14 cellular contexts compared by ENCODE assay signal in genomic region chr14:54738009-54738408, GRCh38.
DNase-seq lines count a peak whose midpoint lies in the region; ATAC-seq lines count a peak whose summit lies in the region.
"Had no signal": no experiment of that assay in that cellular context is flagged by ENCODE, and none has a peak within 500 bp of the region (broad histone marks: within the 10 kb centered on the region; RNA-seq: fewer than 3 reads in every experiment).

No MANE protein-coding gene starts in this region.

- no peaks in the 10 kb centered on the region for H3K9me3 ChIP-seq in muscle layer of colon (ENCODE audit: low read length)
- H3K9me3 ChIP-seq in effector memory CD4-positive, alpha-beta T cell (ENCODE audit: control insufficient read depth, low read length) = no peaks in the 10 kb centered on the region
- H3K9me3 ChIP-seq: Caco-2 had no signal

- peaks cover 14% of the 10 kb centered on the region for H3K4me1 ChIP-seq in muscle layer of colon (ENCODE audit: insufficient read depth, low read length)
- no peaks in the 10 kb centered on the region for H3K4me1 ChIP-seq in effector memory CD4-positive, alpha-beta T cell (ENCODE audit: control insufficient read depth, insufficient read depth, low read length, poor library complexity, severe bottlenecking)
- H3K4me1 ChIP-seq: Caco-2 had no signal

- H3K9me3 Mint-ChIP-seq in activated naive CD8-positive, alpha-beta T cell treated with anti-CD3 and anti-CD28 coated beads, Interleukin-2, amount 50 U/mL, for 24 hours = no peaks in the 10 kb centered on the region

- H3K27ac Mint-ChIP-seq in activated naive CD8-positive, alpha-beta T cell treated with anti-CD3 and anti-CD28 coated beads, Interleukin-2, amount 50 U/mL, for 24 hours = peak overlapping the region; percentile 82
- H3K27ac Mint-ChIP-seq: progenitor cell of endocrine pancreas had no signal

- H3K4me1 Mint-ChIP-seq in activated naive CD8-positive, alpha-beta T cell treated with anti-CD3 and anti-CD28 coated beads, Interleukin-2, amount 50 U/mL, for 24 hours = peaks cover 83% of the 10 kb centered on the region

- peak overlapping the region; percentile 48 for H3K4me3 Mint-ChIP-seq in activated naive CD8-positive, alpha-beta T cell treated with anti-CD3 and anti-CD28 coated beads, Interleukin-2, amount 50 U/mL, for 24 hours

- no peak for ATAC-seq in activated naive CD8-positive, alpha-beta T cell treated with anti-CD3 and anti-CD28 coated beads, Interleukin-2, amount 50 U/mL, for 24 hours
- ATAC-seq: HCT116 had no signal

- H3K27me3 Mint-ChIP-seq in activated naive CD8-positive, alpha-beta T cell treated with anti-CD3 and anti-CD28 coated beads, Interleukin-2, amount 50 U/mL, for 24 hours = no peaks in the 10 kb centered on the region
- H3K27me3 Mint-ChIP-seq: progenitor cell of endocrine pancreas had no signal

- peaks cover 7% of the 10 kb centered on the region for H3K36me3 ChIP-seq in muscle layer of colon (ENCODE audit: insufficient read depth, low read length)
- no peaks in the 10 kb centered on the region for H3K36me3 ChIP-seq in effector memory CD4-positive, alpha-beta T cell (ENCODE audit: control insufficient read depth, insufficient read depth, low read length)

- peaks cover 14% of the 10 kb centered on the region for H3K36me3 Mint-ChIP-seq in activated naive CD8-positive, alpha-beta T cell treated with anti-CD3 and anti-CD28 coated beads, Interleukin-2, amount 50 U/mL, for 24 hours (ENCODE audit: low read depth)

- H3K27me3 ChIP-seq in muscle layer of colon (ENCODE audit: control insufficient read depth in 1 of 2, insufficient read depth in 2 of 2, low read length in 2 of 2) = no peaks in the 10 kb centered on the region
- H3K27me3 ChIP-seq in effector memory CD4-positive, alpha-beta T cell (replicated peaks; ENCODE audit: control insufficient read depth, insufficient read depth, low read length, poor library complexity, severe bottlenecking) = no peaks in the 10 kb centered on the region

- H3K4me3 ChIP-seq in muscle layer of colon (ENCODE audit: low read depth in 1 of 2, low read length in 2 of 2) = no peak overlapping the region
- no peak overlapping the region for H3K4me3 ChIP-seq in effector memory CD4-positive, alpha-beta T cell (ENCODE audit: insufficient read depth, low read depth, low read length, poor library complexity, severe bottlenecking)

- H3K27ac ChIP-seq in muscle layer of colon (ENCODE audit: low read depth, low read length) = peak overlapping the region; percentile 12
- no peak overlapping the region for H3K27ac ChIP-seq in effector memory CD4-positive, alpha-beta T cell (ENCODE audit: insufficient read depth, low read length, poor library complexity, severe bottlenecking)

- H3K9ac ChIP-seq in muscle layer of colon (ENCODE audit: low read length) = no peak overlapping the region

- DNase-seq in DMS153 (lab: John Stamatoyannopoulos, UW) = peak; percentile 80
- DNase-seq in HT1080 (ENCODE audit: low read depth) = peak; percentile 63
- DNase-seq in activated naive CD8-positive, alpha-beta T cell treated with anti-CD3 and anti-CD28 coated beads, Interleukin-2, amount 50 U/mL, for 24 hours = no peak
- no peak for DNase-seq in middle frontal gyrus (ENCODE audit: extremely low spot score, low spot score)
- DNase-seq in effector memory CD4-positive, alpha-beta T cell = no peak
- no peak for DNase-seq in mesenteric fat pad (ENCODE audit: low spot score)
- DNase-seq in NCI-H1092 (lab: John Stamatoyannopoulos, UW) = no peak
- DNase-seq: Caco-2; NCI-H1694; stimulated activated CD4-positive, alpha-beta T cell treated with anti-CD3 and anti-CD28 coated beads, Interleukin-4, amount 100 ng/mL, for 4 hours; T1000 had no signal

Comparison
In these comparisons a context has a peak if more than half of its experiments do, and no peak if none do; other contexts are left out.
1. DNase-seq: peak in DMS153 (single experiment) and HT1080 (single experiment); none in activated naive CD8-positive, alpha-beta T cell treated with anti-CD3 and anti-CD28 coated beads, Interleukin-2, amount 50 U/mL, for 24 hours (single experiment), middle frontal gyrus (single experiment), effector memory CD4-positive, alpha-beta T cell (0 of 3), mesenteric fat pad (single experiment) and NCI-H1092 (single experiment).